8 cellular contexts compared by ENCODE assay signal in genomic region chr11:93543292-93543977, GRCh38. TPM values are rescaled to one million over a fixed set of nuclear protein-coding genes. Genes with fewer than 3 reads are reported as not detected.
DNase-seq lines count a peak whose midpoint lies in the region; ATAC-seq, FAIRE-seq and TF ChIP-seq lines count a peak whose summit lies in the region.

Gene SMCO4 (minus strand): TSS chr11:93543391. CDS start chr11:93479189, 64,202 bp downstream.

- H3K9me3 Mint-ChIP-seq in T-cell = no peaks in the 10 kb centered on the region
- H3K9me3 Mint-ChIP-seq in progenitor cell of endocrine pancreas (ENCODE audit: low read depth) = no peaks in the 10 kb centered on the region

- intact Hi-C loops in left cardiac atrium (cut with DNase I) = loop anchor here (1.0 to 10.0 kb wide), 3 partner anchors 59 to 309 kb away; no protein-coding TSS in a partner anchor

- H3K4me1 Mint-ChIP-seq in T-cell = peaks cover 23 to 24% (median 24%) of the 10 kb centered on the region in 3 donors
- H3K4me1 Mint-ChIP-seq in progenitor cell of endocrine pancreas (ENCODE audit: low read depth) = peaks cover 9% of the 10 kb centered on the region

- H3K36me3 Mint-ChIP-seq in T-cell = no peaks in the 10 kb centered on the region
- H3K36me3 Mint-ChIP-seq in progenitor cell of endocrine pancreas (ENCODE audit: insufficient read depth) = no peaks in the 10 kb centered on the region

- TF ChIP-seq CTCF in GM13977 (IDR thresholded peaks at IDR 0.05; ENCODE audit: extremely low read depth, insufficient read depth, missing control alignments) (peak; percentile 86), progenitor cell of endocrine pancreas (IDR thresholded peaks at IDR 0.05; ENCODE audit: unreplicated experiment) (peak; percentile 84)

- in situ Hi-C loops in GM13977 (cut with MboI; ENCODE audit: low pct_unique_long_range_greater_than_20kb, low sequenced_read_pairs, unreplicated experiment) = loop anchor here (10.0 kb wide), 1 partner anchor 309 kb away; no protein-coding TSS in a partner anchor

- ATAC-seq in HG02852 (IDR thresholded peaks at IDR 0.05; ENCODE audit: unreplicated experiment) (peak; percentile 84), T-cell (replicated peaks in 1 of 4) (peak; percentile 76 to 84 (median 80)), left cardiac atrium (peak; percentile 87 to 90)

- H3K4me3 Mint-ChIP-seq in T-cell (peak within 1 kb of the TSS; percentile 87 to 94 (median 89)), progenitor cell of endocrine pancreas (ENCODE audit: low read depth) (peak within 1 kb of the TSS; percentile 87)

- CTCF ChIA-PET in T-cell (lab: Charles Lee) = interaction anchor here in 1 of 2 donors (0.6 kb wide), 1 partner anchor 1257 kb away, joined by 6 read pairs; no protein-coding TSS in a partner anchor

- H3K27ac Mint-ChIP-seq in T-cell (peak within 1 kb of the TSS; percentile 63 to 80), progenitor cell of endocrine pancreas (peak within 1 kb of the TSS; percentile 53)

- no peak for FAIRE-seq in urothelium cell line (lab: Jason Lieb, UNC)

- WGBS in adipose tissue, 3 donors = 4 to 9% (median 7%) methylated on average over 34 to 59 of the region's 59 CpGs

- POLR2A ChIA-PET in T-cell (lab: Charles Lee) = no interaction called here

- peak; percentile 89 for DNase-seq in GM13977 (ENCODE audit: low spot score)
- DNase-seq in NCI-H1436 (lab: John Stamatoyannopoulos, UW) = peak; percentile 86
- DNase-seq in T-cell = peak in 32 of 34 experiments; percentile 8 to 68 (median 40)
- DNase-seq in left cardiac atrium = peak; percentile 90
- DNase-seq in progenitor cell of endocrine pancreas (ENCODE audit: low spot score, unreplicated experiment) = peak; percentile 81
- peak; percentile 93 for DNase-seq in urothelium cell line (ENCODE audit: low spot score)

- H3K27ac ChIP-seq in adipose tissue (ENCODE audit: low read depth, low read length) = no peak within 1 kb of the TSS

- H3K27me3 Mint-ChIP-seq in T-cell = peaks cover 4 to 9% of the 10 kb centered on the region in 2 donors
- peaks cover 16% of the 10 kb centered on the region for H3K27me3 Mint-ChIP-seq in progenitor cell of endocrine pancreas

RNA-seq across cellular contexts. Expression of gene SMCO4, which starts in this region (rescaled TPM):
- total RNA-seq in T-cell (1 to 10 TPM in 4 of 5 donors, not detected in 1; 2.2 to 6.5 (median 4.7) TPM), left cardiac atrium (10 to 100 TPM; 35.9 to 40.7 TPM), progenitor cell of endocrine pancreas (25.9 and 26.5 TPM in 2 replicates)
- polyA plus RNA-seq in adipose tissue = 10 to 100 TPM; 20.7 to 34.1 (median 23.2) TPM

Comparison
In these comparisons a context has a peak if more than half of its experiments do, and no peak if none do; other contexts are left out.
1. DNase-seq: peak in every context shown above with its lines; median percentile 93 in urothelium cell line; 90 in left cardiac atrium; 89 in GM13977; 86 in NCI-H1436; 81 in progenitor cell of endocrine pancreas; 40 in T-cell.